19 cellular contexts compared by ENCODE assay signal in genomic region chr13:34064456-34065205, GRCh38.
A peak's percentile ranks its signal among the peaks of the same experiment; 100 is the strongest.
DNase-seq lines count a peak whose midpoint lies in the region; ATAC-seq and TF ChIP-seq lines count a peak whose summit lies in the region.
"Had no signal": no experiment of that assay in that cellular context is flagged by ENCODE, and none has a peak within 500 bp of the region (broad histone marks: within the 10 kb centered on the region; RNA-seq: fewer than 3 reads in every experiment).

No MANE protein-coding gene starts in this region.

- no peak for DNase-seq in HCT116 (ENCODE audit: low read depth, low spot score)
- DNase-seq in PC-3, result peak; percentile 22
- DNase-seq in endothelial cell (ENCODE audit: low spot score), result peak; percentile 3
- DNase-seq in pulmonary artery endothelial cell (ENCODE audit: low read depth, low spot score), result peak; percentile 41
- DNase-seq in UCSD-AML1 (lab: John Stamatoyannopoulos, UW; ENCODE audit: unreplicated experiment), result no peak
- no peak for DNase-seq in stimulated activated CD4-positive, alpha-beta T cell treated with anti-CD3 and anti-CD28 coated beads, Interleukin-12 subunit alpha, Interleukin-12 subunit beta, amount 100 ng/mL, for 4 hours
- no peak for DNase-seq in A673 (ENCODE audit: low spot score)
- DNase-seq: CD4-positive, CD25-positive, alpha-beta regulatory T cell; DMS79; H7; NCI-H1417; NCI-H2029 treated with DMSO at 0.1 percent for 48 hours; NCI-H524; NK-92 treated with Interleukin-12 subunit alpha and Interleukin-12 subunit beta, amount 100 ng/mL, for 24 hours had no signal

- H3K79me2 ChIP-seq in HCT116 (ENCODE audit: insufficient read depth, low read length) (no peaks in the 10 kb centered on the region), PC-3 (ENCODE audit: low read length) (no peaks in the 10 kb centered on the region)

- no peaks in the 10 kb centered on the region for H3K9me3 Mint-ChIP-seq in endothelial cell (ENCODE audit: unreplicated experiment)

- CTCF ChIA-PET in HCT116 (lab: Charles Lee), result no interaction called here
- CTCF ChIA-PET in PC-3 (lab: Charles Lee), result no interaction called here
- CTCF ChIA-PET in A673 (lab: Charles Lee), result no interaction called here

- TF ChIP-seq RAD21 in HCT116 (IDR thresholded peaks at IDR 0.05; ENCODE audit: low read depth), result no peak

- BruUV-seq in HCT116 (replicated peaks; lab: Mats Ljungman, UMichigan), result no TSS peak
- no TSS peak for BruUV-seq in PC-3 (replicated peaks; lab: Mats Ljungman, UMichigan)
- no TSS peak for BruUV-seq in A673 (replicated peaks; lab: Mats Ljungman, UMichigan)

- H3K4me1 ChIP-seq in HCT116 (ENCODE audit: control insufficient read depth in 1 of 2, insufficient read depth in 2 of 2, low read length in 2 of 2), result peaks cover 0 to 17% of the 10 kb centered on the region in 2 experiments; a peak in 2 of 4 replicates
- peaks cover 24% of the 10 kb centered on the region for H3K4me1 ChIP-seq in PC-3 (ENCODE audit: insufficient read depth, low read length)
- H3K4me1 ChIP-seq in A673 (ENCODE audit: insufficient read depth, low read length, poor library complexity, severe bottlenecking), result no peaks in the 10 kb centered on the region

- intact Hi-C loops in HCT116 (cut with micrococcal nuclease), result no loop called here
- intact Hi-C loops in PC-3 (cut with micrococcal nuclease), result no loop called here
- intact Hi-C loops in A673 (cut with micrococcal nuclease; ENCODE audit: unreplicated experiment), result no loop called here

- H3K27me3 Mint-ChIP-seq in endothelial cell (ENCODE audit: unreplicated experiment), result no peaks in the 10 kb centered on the region
- H3K27me3 Mint-ChIP-seq: CD4-positive, CD25-positive, alpha-beta regulatory T cell had no signal

- ATAC-seq in HCT116 (no peak), PC-3 (no peak)

- H3K27ac Mint-ChIP-seq in endothelial cell (ENCODE audit: unreplicated experiment), result peak overlapping the region; percentile 89
- H3K27ac Mint-ChIP-seq: B cell; CD4-positive, CD25-positive, alpha-beta regulatory T cell; IgD-negative memory B cell had no signal

- H3F3A ChIP-seq in PC-3 (ENCODE audit: low read length, unreplicated experiment), result no peaks in the 10 kb centered on the region

- H3K36me3 Mint-ChIP-seq in endothelial cell (ENCODE audit: low read depth, unreplicated experiment), result no peaks in the 10 kb centered on the region
- H3K36me3 Mint-ChIP-seq: CD4-positive, CD25-positive, alpha-beta regulatory T cell had no signal

- H3K27ac ChIP-seq in HCT116 (ENCODE audit: low read depth, low read length) (no peak overlapping the region), PC-3 (ENCODE audit: low read length) (no peak overlapping the region), A673 (ENCODE audit: low read depth, low read length, poor library complexity, severe bottlenecking) (no peak overlapping the region)
- H3K27ac ChIP-seq: HL-60, RWPE1, SJSA1 had no signal

- H3K4me3 ChIP-seq in HCT116 (replicated peaks in 1 of 2; ENCODE audit: low read depth in 1 of 2, low read length in 2 of 2), result no peak overlapping the region
- H3K4me3 ChIP-seq in PC-3 (ENCODE audit: low read length), result no peak overlapping the region
- no peak overlapping the region for H3K4me3 ChIP-seq in A673 (ENCODE audit: low read depth, low read length, poor library complexity, severe bottlenecking)
- H3K4me3 ChIP-seq: SJSA1 had no signal

- POLR2A ChIA-PET in HCT116 (lab: Charles Lee) (no interaction called here), PC-3 (lab: Charles Lee; ENCODE audit: unreplicated experiment) (no interaction called here), A673 (lab: Charles Lee; ENCODE audit: low non-redundant PET) (interaction anchor here (0.7 kb wide), 1 partner anchor 387 kb away, joined by 4 read pairs; no protein-coding TSS in a partner anchor)

- no peak overlapping the region for H3K9ac ChIP-seq in HCT116 (ENCODE audit: low read length)
- no peak overlapping the region for H3K9ac ChIP-seq in PC-3 (ENCODE audit: low read length)

- peaks cover 9% of the 10 kb centered on the region for H3K4me1 Mint-ChIP-seq in endothelial cell (ENCODE audit: unreplicated experiment)
- H3K4me1 Mint-ChIP-seq: B cell; CD4-positive, CD25-positive, alpha-beta regulatory T cell had no signal

- H3K9me3 ChIP-seq in HCT116 (ENCODE audit: control insufficient read depth in 1 of 2, insufficient read depth in 1 of 2, low read depth in 1 of 2, low read length in 2 of 2) (no peaks in the 10 kb centered on the region), PC-3 (ENCODE audit: low read length) (no peaks in the 10 kb centered on the region), A673 (ENCODE audit: low read depth, low read length, poor library complexity, severe bottlenecking) (no peaks in the 10 kb centered on the region)
- H3K9me3 ChIP-seq: SJSA1 had no signal

- no peak overlapping the region for H3K4me3 Mint-ChIP-seq in endothelial cell (ENCODE audit: unreplicated experiment)
- H3K4me3 Mint-ChIP-seq: B cell; CD4-positive, CD25-positive, alpha-beta regulatory T cell; IgD-negative memory B cell had no signal

- no peak overlapping the region for H3K4me2 ChIP-seq in HCT116 (ENCODE audit: low read length)
- no peak overlapping the region for H3K4me2 ChIP-seq in PC-3 (ENCODE audit: low read length)

- H3K9me2 ChIP-seq in HCT116 (ENCODE audit: insufficient read depth) (no peaks in the 10 kb centered on the region), PC-3 (replicated peaks; ENCODE audit: low read length) (no peaks in the 10 kb centered on the region)

- no peaks in the 10 kb centered on the region for H3K27me3 ChIP-seq in HCT116 (ENCODE audit: insufficient read depth, low read length)
- no peaks in the 10 kb centered on the region for H3K27me3 ChIP-seq in PC-3 (ENCODE audit: low read length)
- peaks cover 11% of the 10 kb centered on the region for H3K27me3 ChIP-seq in A673 (replicated peaks; ENCODE audit: insufficient read depth, low read depth, low read length, poor library complexity)
- H3K27me3 ChIP-seq: SJSA1 had no signal

- RAD21 ChIA-PET in HCT116 (lab: Charles Lee; ENCODE audit: low non-redundant PET in 1 of 2, low total read pairs in 2 of 2, uncharacterized antibody in 2 of 2, unreplicated experiment in 2 of 2), result no interaction called here

- TF ChIP-seq CTCF in HCT116 (IDR thresholded peaks at IDR 0.05 in 2 of 3, conservative IDR thresholded peaks at IDR 0.05 in 1 of 3; ENCODE audit: borderline replicate concordance in 1 of 3, insufficient read depth in 1 of 3, low read depth in 2 of 3, low read length in 2 of 3) (no peak), PC-3 (conservative IDR thresholded peaks at IDR 0.05; ENCODE audit: low read depth, low read length) (no peak), endothelial cell (IDR thresholded peaks at IDR 0.05; ENCODE audit: unreplicated experiment) (no peak), A673 (conservative IDR thresholded peaks at IDR 0.05; ENCODE audit: low read depth, low read length) (no peak)

- TF ChIP-seq POLR2A in HCT116 (IDR thresholded peaks at IDR 0.05; ENCODE audit: borderline replicate concordance, extremely low read depth, insufficient read depth, insufficient read length), result no peak

- H4K20me1 ChIP-seq in HCT116 (ENCODE audit: insufficient read depth) (no peaks in the 10 kb centered on the region), PC-3 (ENCODE audit: low read length) (no peaks in the 10 kb centered on the region)

- H2AFZ ChIP-seq in HCT116 (ENCODE audit: low read depth, low read length, poor library complexity, severe bottlenecking), result peak overlapping the region; percentile 27
- H2AFZ ChIP-seq in PC-3 (ENCODE audit: low read length), result no peak overlapping the region

- H3K36me3 ChIP-seq in HCT116 (ENCODE audit: control insufficient read depth in 1 of 2, insufficient read depth in 2 of 2, low read length in 2 of 2), result no peaks in the 10 kb centered on the region
- H3K36me3 ChIP-seq in PC-3 (ENCODE audit: low read depth, low read length), result no peaks in the 10 kb centered on the region
- H3K36me3 ChIP-seq in A673 (ENCODE audit: insufficient read depth, low read length, poor library complexity, severe bottlenecking), result no peaks in the 10 kb centered on the region
- H3K36me3 ChIP-seq: SJSA1 had no signal

TF ChIP-seq in HCT116, 20 proteins besides CTCF, POLR2A, EP300 and RAD21:
- TF ChIP-seq FOSL1 (IDR thresholded peaks at IDR 0.05; ENCODE audit: low read depth), result no peak
- TF ChIP-seq SP1 (IDR thresholded peaks at IDR 0.05; ENCODE audit: low read depth), result no peak

Comparison
In these comparisons a context has a peak if more than half of its experiments do, and no peak if none do; other contexts are left out.
1. DNase-seq: peak in PC-3 (single experiment), endothelial cell (single experiment) and pulmonary artery endothelial cell (single experiment); none in HCT116 (single experiment), UCSD-AML1 (single experiment), stimulated activated CD4-positive, alpha-beta T cell treated with anti-CD3 and anti-CD28 coated beads, Interleukin-12 subunit alpha, Interleukin-12 subunit beta, amount 100 ng/mL, for 4 hours (single experiment) and A673 (single experiment).